In the genomic region with DNA sequence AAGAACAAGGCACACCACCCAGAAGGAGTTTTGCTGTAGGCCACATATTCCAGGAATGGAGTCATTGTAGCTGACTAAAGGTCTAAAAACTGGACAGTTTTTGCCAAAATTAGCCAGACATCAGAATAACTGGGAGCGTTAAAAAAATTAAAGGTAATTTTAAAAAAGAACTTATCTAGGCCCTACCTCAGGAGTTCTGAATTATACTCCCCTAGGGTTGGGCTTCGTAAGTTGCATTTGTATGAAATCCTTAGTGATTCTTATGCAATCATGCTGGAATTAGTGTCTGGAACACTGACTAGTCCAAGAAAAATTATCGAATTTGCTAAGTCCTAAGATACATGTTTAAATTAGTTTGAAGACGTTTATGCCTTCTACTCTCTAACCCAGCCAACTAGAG, we compare ENCODE assay signal across 19 cellular contexts.
"Had no signal": no experiment of that assay in that cellular context is flagged by ENCODE, and none has a peak within 500 bp of the region (broad histone marks: within the 10 kb centered on the region; RNA-seq: fewer than 3 reads in every experiment).

No MANE protein-coding gene starts in this region.

- H3K4me3 Mint-ChIP-seq: activated CD4-positive, alpha-beta T cell treated with anti-CD3 and anti-CD28 coated beads, Interleukin-2, amount 10 ng/mL, durations not matched to agents 7 days and 5 days; activated CD8-positive, alpha-beta T cell treated with anti-CD3 and anti-CD28 coated beads, Interleukin-2, amount 10 ng/mL, durations not matched to agents 7 days and 5 days; activated naive CD8-positive, alpha-beta T cell treated with anti-CD3 and anti-CD28 coated beads, Interleukin-2, amount 10 ng/mL, durations not matched to agents 7 days and 5 days; activated T-cell treated with anti-CD3 and anti-CD28 coated beads, Interleukin-2, amount 50 U/mL, for 24 hours; memory B cell; naive thymus-derived CD4-positive, alpha-beta T cell had no signal

- H3K27me3 ChIP-seq: body of pancreas, gastrocnemius medialis, left lung, pancreas, thyroid gland had no signal

- H3K36me3 Mint-ChIP-seq: activated naive CD8-positive, alpha-beta T cell treated with anti-CD3 and anti-CD28 coated beads, Interleukin-2, amount 10 ng/mL, durations not matched to agents 7 days and 5 days; memory B cell; naive thymus-derived CD4-positive, alpha-beta T cell had no signal

- H3K27ac Mint-ChIP-seq: activated CD4-positive, alpha-beta T cell treated with anti-CD3 and anti-CD28 coated beads, Interleukin-2, amount 10 ng/mL, durations not matched to agents 7 days and 5 days; activated CD8-positive, alpha-beta T cell treated with anti-CD3 and anti-CD28 coated beads, Interleukin-2, amount 10 ng/mL, durations not matched to agents 7 days and 5 days; activated naive CD8-positive, alpha-beta T cell treated with anti-CD3 and anti-CD28 coated beads, Interleukin-2, amount 10 ng/mL, durations not matched to agents 7 days and 5 days; activated T-cell treated with anti-CD3 and anti-CD28 coated beads, Interleukin-2, amount 50 U/mL, for 24 hours; activated T-helper 2 cell treated with anti-CD3 and anti-CD28 coated beads, Interferon-gamma antibody, Interleukin-2, Interleukin-4, amounts not matched to agents 10 μg/mL and 5 μg/mL and 100 μg/mL, durations not matched to agents 14 hours and 24 hours and 36 hours; memory B cell; naive thymus-derived CD4-positive, alpha-beta T cell had no signal

- H3K36me3 ChIP-seq: gastrocnemius medialis, left lung, pancreas, thyroid gland had no signal

- H3K4me1 Mint-ChIP-seq: activated CD4-positive, alpha-beta T cell treated with anti-CD3 and anti-CD28 coated beads, Interleukin-2, amount 10 ng/mL, durations not matched to agents 7 days and 5 days; activated naive CD8-positive, alpha-beta T cell treated with anti-CD3 and anti-CD28 coated beads, Interleukin-2, amount 10 ng/mL, durations not matched to agents 7 days and 5 days; memory B cell; naive thymus-derived CD4-positive, alpha-beta T cell had no signal

- H3K27ac ChIP-seq: body of pancreas, gastrocnemius medialis, left lung, pancreas, thyroid gland had no signal

- H3K27me3 Mint-ChIP-seq: activated CD4-positive, alpha-beta T cell treated with anti-CD3 and anti-CD28 coated beads, Interleukin-2, amount 10 ng/mL, durations not matched to agents 7 days and 5 days; activated naive CD8-positive, alpha-beta T cell treated with anti-CD3 and anti-CD28 coated beads, Interleukin-2, amount 10 ng/mL, durations not matched to agents 7 days and 5 days; activated T-cell treated with anti-CD3 and anti-CD28 coated beads, Interleukin-2, amount 50 U/mL, for 24 hours; memory B cell; naive thymus-derived CD4-positive, alpha-beta T cell had no signal

- H3K9me3 ChIP-seq: gastrocnemius medialis, left lung, pancreas, thyroid gland had no signal

- DNase-seq: activated CD4-positive, alpha-beta T cell treated with anti-CD3 and anti-CD28 coated beads, Interleukin-2, amount 10 ng/mL, durations not matched to agents 7 days and 5 days; activated CD8-positive, alpha-beta T cell treated with anti-CD3 and anti-CD28 coated beads, Interleukin-2, amount 10 ng/mL, durations not matched to agents 7 days and 5 days; activated naive CD4-positive, alpha-beta T cell treated with Interleukin-2 at 50 U/mL for 16 hours; activated naive CD8-positive, alpha-beta T cell treated with anti-CD3 and anti-CD28 coated beads, Interleukin-2, amount 10 ng/mL, durations not matched to agents 7 days and 5 days; activated T-cell treated with anti-CD3 and anti-CD28 coated beads, Interleukin-2, amount 50 U/mL, for 24 hours; body of pancreas; gastrocnemius medialis; head of caudate nucleus; kidney; left lung; naive thymus-derived CD4-positive, alpha-beta T cell; pancreas; stimulated activated CD4-positive, alpha-beta T cell treated with anti-CD3 and anti-CD28 coated beads, Interleukin-2, amount 100 ng/mL, for 24 hours; stimulated activated naive CD4-positive, alpha-beta T cell treated with Interleukin-2 at 50 U/mL for 16 hours; T1000; thyroid gland had no signal

- H3K4me3 ChIP-seq: body of pancreas, gastrocnemius medialis, left lung, pancreas, thyroid gland had no signal

- ATAC-seq: activated CD8-positive, alpha-beta T cell treated with anti-CD3 and anti-CD28 coated beads, Interleukin-2, amount 10 ng/mL, durations not matched to agents 7 days and 5 days; body of pancreas; esophagus mucosa; gastrocnemius medialis; left lung; naive thymus-derived CD4-positive, alpha-beta T cell; pancreas had no signal

- H3K9me3 Mint-ChIP-seq: activated naive CD8-positive, alpha-beta T cell treated with anti-CD3 and anti-CD28 coated beads, Interleukin-2, amount 10 ng/mL, durations not matched to agents 7 days and 5 days had no signal

- H3K4me1 ChIP-seq: body of pancreas, gastrocnemius medialis, left lung, pancreas, thyroid gland had no signal
